ENCODE assay signal across 34 cellular contexts in genomic region chr10:114837690-114838089, GRCh38.
"Had no signal": no experiment of that assay in that cellular context is flagged by ENCODE, and none has a peak within 500 bp of the region (broad histone marks: within the 10 kb centered on the region; RNA-seq: fewer than 3 reads in every experiment).

No MANE protein-coding gene starts in this region.

- H3K9me3 ChIP-seq: MG63 had no signal

- H3K4me3 ChIP-seq: MG63 had no signal

- DNase-seq: Karpas-422, Kasumi-1, MG63, MM.1S, MV-4-11, NCI-H1048, NCI-H1092, NCI-H1092 treated with DMSO at 0.1 percent for 48 hours, NCI-H1105, NCI-H1105 treated with DMSO at 0.1 percent for 48 hours, NCI-H1417, NCI-H1417 treated with DMSO at 0.1 percent for 48 hours, NCI-H1436, NCI-H1436 treated with DMSO at 0.1 percent for 48 hours, NCI-H146, NCI-H1694, NCI-H1694 treated with DMSO at 0.1 percent for 48 hours, NCI-H187, NCI-H187 treated with DMSO at 0.1 percent for 48 hours, NCI-H1930, NCI-H2029, NCI-H2029 treated with DMSO at 0.1 percent for 48 hours, NCI-H2081, NCI-H2081 treated with DMSO at 0.1 percent for 48 hours, NCI-H2107, NCI-H2171, NCI-H2171 treated with DMSO at 0.1 percent for 48 hours, NCI-H2227 treated with DMSO at 0.1 percent for 48 hours, NCI-H226, NCI-H345, NCI-H446, NCI-H446 treated with DMSO at 0.1 percent for 48 hours, NCI-H510A, NCI-H510A treated with DMSO at 0.1 percent for 48 hours had no signal

- H3K27me3 ChIP-seq: MG63 had no signal
